Comparison of ENCODE assay signal across 9 cellular contexts in the genomic region with DNA sequence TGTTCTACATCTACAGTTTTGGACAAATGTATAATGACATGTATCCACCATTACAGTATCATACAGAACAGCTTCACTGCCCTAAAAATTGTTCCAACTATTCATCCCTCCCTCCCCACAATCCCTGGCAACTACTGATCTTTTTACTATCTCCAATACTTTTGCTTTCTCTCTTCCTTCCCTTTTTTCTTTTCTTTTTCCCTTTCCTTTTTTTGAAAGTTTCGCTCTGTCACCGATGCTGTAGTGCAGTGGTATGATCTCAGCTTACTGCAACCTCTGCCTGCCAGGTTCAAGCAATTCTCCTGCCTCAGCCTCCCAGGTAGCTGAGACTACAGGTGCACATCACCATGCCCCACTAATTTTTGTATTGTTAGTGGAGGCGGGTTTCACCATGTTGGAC. TPM values are rescaled to one million over a fixed set of nuclear protein-coding genes. Genes with fewer than 3 reads are reported as not detected.
"Had no signal": no experiment of that assay in that cellular context is flagged by ENCODE, and none has a peak within 500 bp of the region (broad histone marks: within the 10 kb centered on the region; RNA-seq: fewer than 3 reads in every experiment).

No MANE protein-coding gene starts in this region.

- H3K9me3 ChIP-seq: HAP-1 had no signal

- FAIRE-seq: HepG2, K562 had no signal

- H3K4me1 ChIP-seq: HAP-1 had no signal

- H3K4me3 ChIP-seq: GM23248, HAP-1, K562 had no signal

- H2AFZ ChIP-seq: GM23248 had no signal

- H3K27ac ChIP-seq: GM23248 had no signal

- DNase-seq: GM23248, GOT3, KG1 had no signal

- H3K36me3 ChIP-seq: HAP-1 had no signal

RNA-seq across cellular contexts. Expression of a gene that starts 2.5 kb away (rescaled TPM):
- total RNA-seq: K562 had no signal

RNA-seq across cellular contexts. Expression of a gene that starts 20.1 kb away (rescaled TPM):
- total RNA-seq: K562 had no signal

RNA-seq across cellular contexts. Expression of a gene that starts 23.2 kb away (rescaled TPM):
- total RNA-seq: GM23248, H4, H7, HT-29, K562 had no signal

RNA-seq across cellular contexts. Expression of a gene that starts 30.4 kb away (rescaled TPM):
- total RNA-seq: H4, K562 had no signal

RNA-seq across cellular contexts. Expression of a gene that starts 52.2 kb away (rescaled TPM):
- total RNA-seq: H4, K562 had no signal
